Comparison of ENCODE assay signal across 10 cellular contexts in genomic region chr10:70191906-70192305, GRCh38. TPM values are rescaled to one million over a fixed set of nuclear protein-coding genes. Genes with fewer than 3 reads are reported as not detected.
A peak's percentile ranks its signal among the peaks of the same experiment; 100 is the strongest.
DNase-seq lines count a peak whose midpoint lies in the region; ATAC-seq and TF ChIP-seq lines count a peak whose summit lies in the region.
"Had no signal": no experiment of that assay in that cellular context is flagged by ENCODE, and none has a peak within 500 bp of the region (broad histone marks: within the 10 kb centered on the region; RNA-seq: fewer than 3 reads in every experiment).

No MANE protein-coding gene starts in this region.

- no peak for TF ChIP-seq POLR2A in transverse colon (IDR thresholded peaks at IDR 0.05)

- TF ChIP-seq EP300 in transverse colon (IDR thresholded peaks at IDR 0.05; ENCODE audit: low read depth) = no peak

- H3K9me3 ChIP-seq in transverse colon = no peaks in the 10 kb centered on the region
- H3K9me3 ChIP-seq: psoas muscle had no signal

- no peak for TF ChIP-seq CTCF in transverse colon (IDR thresholded peaks at IDR 0.05)

- H3K27me3 ChIP-seq in transverse colon = no peaks in the 10 kb centered on the region

- in situ Hi-C loops in transverse colon (cut with MboI; ENCODE audit: low pct_ligation_motif_present in 1 of 4, low pct_unique_long_range_greater_than_20kb in 1 of 4, low sequenced_read_pairs in 3 of 4) = no loop called here

- intact Hi-C loops in transverse colon (cut with DNase I; ENCODE audit: low total_unique reads) = no loop called here

- DNase-seq in DMS 273 (lab: John Stamatoyannopoulos, UW; ENCODE audit: unreplicated experiment) (peak; percentile 43), DMS 273 treated with DMSO at 0.1 percent for 48 hours (lab: John Stamatoyannopoulos, UW) (no peak), T1000 (lab: John Stamatoyannopoulos, UW) (peak; percentile 13), glomerular visceral epithelial cell (ENCODE audit: extremely low spot score) (peak; percentile 47), transverse colon (no peak), HuH-7 (ENCODE audit: low spot score) (no peak)
- DNase-seq in stimulated activated CD4-positive, alpha-beta T cell treated with anti-CD3 and anti-CD28 coated beads, Interleukin-2, amount 100 ng/mL, for 24 hours = no peak
- DNase-seq: psoas muscle; stimulated activated naive CD4-positive, alpha-beta T cell had no signal

- peak overlapping the region; percentile 14 to 59 (median 39) for H3K27ac ChIP-seq in transverse colon

- no peak for ATAC-seq in HG03039 (IDR thresholded peaks at IDR 0.05; ENCODE audit: unreplicated experiment)

- H3K4me1 ChIP-seq in transverse colon = peaks cover 0 to 7% (median 2%) of the 10 kb centered on the region in 4 donors
- H3K4me1 ChIP-seq: psoas muscle had no signal

- H3K4me3 ChIP-seq in transverse colon = no peak overlapping the region
- H3K4me3 ChIP-seq: psoas muscle had no signal

- H3K36me3 ChIP-seq in transverse colon = no peaks in the 10 kb centered on the region

RNA-seq across cellular contexts. Expression of gene SAR1A, which starts 21.6 kb away (rescaled TPM):
- 10 to 100 TPM; 35.2 to 93.9 (median 51.3) TPM for total RNA-seq in transverse colon

RNA-seq across cellular contexts. Expression of gene PPA1, which starts 41.3 kb away (rescaled TPM):
- 100 to 1,000 TPM in 2 of 4 donors, 10 to 100 TPM in 2; 14.1 to 113 (median 98.4) TPM for total RNA-seq in transverse colon

RNA-seq across cellular contexts. Expression of gene TYSND1, which starts 45.4 kb away (rescaled TPM):
- 10 to 100 TPM; 18.6 to 48.8 (median 21.9) TPM for total RNA-seq in transverse colon

RNA-seq across cellular contexts. Expression of gene AIFM2, which starts 59.3 kb away (rescaled TPM):
- 10 to 100 TPM in 3 of 4 donors, 1 to 10 TPM in 1; 3.8 to 27.0 (median 23.9) TPM for total RNA-seq in transverse colon

Comparison
In these comparisons a context has a peak if more than half of its experiments do, and no peak if none do; other contexts are left out.
1. DNase-seq: peak in DMS 273 (single experiment), T1000 (single experiment) and glomerular visceral epithelial cell (single experiment); none in DMS 273 treated with DMSO at 0.1 percent for 48 hours (single experiment), transverse colon (single experiment), HuH-7 (single experiment) and stimulated activated CD4-positive, alpha-beta T cell treated with anti-CD3 and anti-CD28 coated beads, Interleukin-2, amount 100 ng/mL, for 24 hours (0 of 2).